ENCODE assay signal across 15 cellular contexts in genomic region chr21:15592957-15593356, GRCh38.
"Had no signal": no experiment of that assay in that cellular context is flagged by ENCODE, and none has a peak within 500 bp of the region (broad histone marks: within the 10 kb centered on the region; RNA-seq: fewer than 3 reads in every experiment).

No MANE protein-coding gene starts in this region.

- H3K36me3 ChIP-seq: esophagus squamous epithelium, gastroesophageal sphincter, heart left ventricle, left ventricle myocardium inferior, lower lobe of right lung had no signal

- H3K27me3 ChIP-seq: dorsolateral prefrontal cortex, esophagus squamous epithelium, gastroesophageal sphincter, heart left ventricle, hepatocyte had no signal

- H3K79me2 ChIP-seq: hepatocyte had no signal

- H3K4me2 ChIP-seq: hepatocyte had no signal

- H3K4me3 ChIP-seq: coronary artery, dorsolateral prefrontal cortex, esophagus squamous epithelium, gastroesophageal sphincter, heart left ventricle, hepatocyte, left ventricle myocardium inferior, lower lobe of right lung, mucosa of descending colon had no signal

- H3K4me1 ChIP-seq: esophagus squamous epithelium, gastroesophageal sphincter, heart left ventricle, left ventricle myocardium inferior, lower lobe of right lung had no signal

- H3K9me3 ChIP-seq: esophagus squamous epithelium, gastroesophageal sphincter, heart left ventricle, left ventricle myocardium inferior, lower lobe of right lung, mucosa of descending colon had no signal

- H3K27ac ChIP-seq: coronary artery, dorsolateral prefrontal cortex, epithelial cell of prostate, esophagus squamous epithelium, gastroesophageal sphincter, heart left ventricle, hepatocyte, left ventricle myocardium inferior, lower lobe of right lung had no signal

- DNase-seq: dorsolateral prefrontal cortex; effector CD8-positive, alpha-beta T cell; endodermal cell; esophagus squamous epithelium; heart left ventricle; islet precursor cell; kidney; left colon; left ventricle myocardium inferior; lower lobe of right lung had no signal

- H2AFZ ChIP-seq: hepatocyte had no signal
